1 cellular context compared by ENCODE assay signal in genomic region chr5:176061269-176061622, GRCh38.
TF ChIP-seq lines count a peak whose summit lies in the region.

No MANE protein-coding gene starts in this region.

TF ChIP-seq in endothelial cell of umbilical vein, 7 proteins besides CTCF, POLR2A, EP300 and RAD21:
- TF ChIP-seq EZH2 (IDR thresholded peaks at IDR 0.05; ENCODE audit: borderline replicate concordance, low read depth, low read length, severe bottlenecking) = peak; percentile 28
